ENCODE assay signal across 8 cellular contexts in genomic region chr5:116135344-116135743, GRCh38.
DNase-seq lines count a peak whose midpoint lies in the region; ATAC-seq and TF ChIP-seq lines count a peak whose summit lies in the region.

No MANE protein-coding gene starts in this region.

- peak; percentile 61 for DNase-seq in activated effector memory CD4-positive, alpha-beta T cell treated with anti-CD3 and anti-CD28 coated beads, Interleukin-2, amount 50 U/mL, for 16 hours
- no peak for DNase-seq in activated effector memory CD4-positive, alpha-beta T cell treated with Interleukin-2 at 50 U/mL for 16 hours
- DNase-seq in NAMALWA (ENCODE audit: low spot score) (peak; percentile 31), glomerular visceral epithelial cell (ENCODE audit: extremely low spot score) (no peak), NCI-H2227 treated with DMSO at 0.1 percent for 48 hours (lab: John Stamatoyannopoulos, UW) (no peak), HEK293T (ENCODE audit: extremely low spot score) (no peak)
- peak; percentile 17 for DNase-seq in stimulated activated naive CD8-positive, alpha-beta T cell treated with anti-CD3 and anti-CD28 coated beads, Interleukin-15, Interleukin-2, amounts not matched to agents 100 U/mL and 50 U/mL, for 24 hours

- POLR2A ChIA-PET in HEK293T (lab: Yijun Ruan, JAX): no interaction called here

- CTCF ChIA-PET in HEK293T (lab: Yijun Ruan, JAX): no interaction called here

- peak; percentile 99 for ATAC-seq in HG02840 (IDR thresholded peaks at IDR 0.05; ENCODE audit: low FRiP score, unreplicated experiment)
- peak; percentile 88 for ATAC-seq in stimulated activated naive CD8-positive, alpha-beta T cell treated with anti-CD3 and anti-CD28 coated beads, Interleukin-15, Interleukin-2, amounts not matched to agents 100 U/mL and 50 U/mL, for 24 hours

TF ChIP-seq in HEK293T, 16 proteins besides CTCF, POLR2A, EP300 and RAD21:
- TF ChIP-seq SUZ12 (IDR thresholded peaks at IDR 0.05) (no peak), ARNT (IDR thresholded peaks at IDR 0.05) (no peak), LEF1 (IDR thresholded peaks at IDR 0.05; ENCODE audit: borderline replicate concordance) (no peak), BHLHE40 (IDR thresholded peaks at IDR 0.05; ENCODE audit: borderline replicate concordance) (no peak), SP1 (IDR thresholded peaks at IDR 0.05) (no peak), FOXM1 (IDR thresholded peaks at IDR 0.05; ENCODE audit: borderline replicate concordance) (no peak), ELF4 (IDR thresholded peaks at IDR 0.05) (no peak), L3MBTL2 (conservative IDR thresholded peaks at IDR 0.05) (no peak), HDGF (IDR thresholded peaks at IDR 0.05; ENCODE audit: borderline replicate concordance) (no peak), FOXA1 (IDR thresholded peaks at IDR 0.05) (no peak), TARDBP (IDR thresholded peaks at IDR 0.05) (no peak), NFRKB (IDR thresholded peaks at IDR 0.05) (no peak), ZNF384 (IDR thresholded peaks at IDR 0.05) (no peak), CTBP1 (IDR thresholded peaks at IDR 0.05; ENCODE audit: borderline replicate concordance) (no peak), FOXK2 (IDR thresholded peaks at IDR 0.05) (no peak)
- TF ChIP-seq, protein P1, sequence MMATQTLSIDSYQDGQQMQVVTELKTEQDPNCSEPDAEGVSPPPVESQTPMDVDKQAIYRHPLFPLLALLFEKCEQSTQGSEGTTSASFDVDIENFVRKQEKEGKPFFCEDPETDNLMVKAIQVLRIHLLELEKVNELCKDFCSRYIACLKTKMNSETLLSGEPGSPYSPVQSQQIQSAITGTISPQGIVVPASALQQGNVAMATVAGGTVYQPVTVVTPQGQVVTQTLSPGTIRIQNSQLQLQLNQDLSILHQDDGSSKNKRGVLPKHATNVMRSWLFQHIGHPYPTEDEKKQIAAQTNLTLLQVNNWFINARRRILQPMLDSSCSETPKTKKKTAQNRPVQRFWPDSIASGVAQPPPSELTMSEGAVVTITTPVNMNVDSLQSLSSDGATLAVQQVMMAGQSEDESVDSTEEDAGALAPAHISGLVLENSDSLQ (IDR thresholded peaks at IDR 0.05): no peak

Comparison
In these comparisons a context has a peak if more than half of its experiments do, and no peak if none do; other contexts are left out.
1. DNase-seq: peak in activated effector memory CD4-positive, alpha-beta T cell treated with anti-CD3 and anti-CD28 coated beads, Interleukin-2, amount 50 U/mL, for 16 hours (single experiment), NAMALWA (single experiment) and stimulated activated naive CD8-positive, alpha-beta T cell treated with anti-CD3 and anti-CD28 coated beads, Interleukin-15, Interleukin-2, amounts not matched to agents 100 U/mL and 50 U/mL, for 24 hours (single experiment); none in activated effector memory CD4-positive, alpha-beta T cell treated with Interleukin-2 at 50 U/mL for 16 hours (single experiment), glomerular visceral epithelial cell (single experiment), NCI-H2227 treated with DMSO at 0.1 percent for 48 hours (single experiment) and HEK293T (single experiment).